20 cellular contexts compared by ENCODE assay signal in the genomic region with DNA sequence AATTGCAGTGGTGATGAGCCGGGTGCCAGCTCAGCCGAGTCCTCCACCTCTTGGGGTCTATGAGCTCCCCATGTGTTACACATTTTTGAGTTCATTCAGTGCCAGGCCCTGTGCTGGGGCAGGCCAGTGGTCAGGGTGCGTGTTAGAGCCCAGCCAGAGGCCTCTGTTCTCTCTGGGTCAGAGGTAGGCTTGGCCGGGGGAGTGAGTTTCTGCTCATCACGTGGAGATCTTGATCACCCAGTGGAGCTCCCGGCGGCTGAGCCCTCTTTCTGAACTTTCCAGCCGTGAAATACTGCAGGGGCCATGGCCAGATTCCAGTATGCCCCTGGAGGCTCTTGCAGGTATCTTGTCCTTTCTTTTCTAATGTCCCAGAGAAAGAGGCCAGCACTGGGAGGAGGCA.
"Had no signal": no experiment of that assay in that cellular context is flagged by ENCODE, and none has a peak within 500 bp of the region (broad histone marks: within the 10 kb centered on the region; RNA-seq: fewer than 3 reads in every experiment).

No MANE protein-coding gene starts in this region.

- H3K27ac Mint-ChIP-seq: activated CD4-positive, alpha-beta memory T cell treated with anti-CD3 and anti-CD28 coated beads, Interleukin-2, amount 10 ng/mL, durations not matched to agents 7 days and 5 days; activated CD4-positive, alpha-beta T cell treated with anti-CD3 and anti-CD28 coated beads for 36 hours; activated naive CD4-positive, alpha-beta T cell treated with anti-CD3 and anti-CD28 coated beads, Interleukin-2, amount 50 U/mL, for 72 hours; nephron; stimulated activated naive B cell treated with anti-CD40 and anti-IgM and Interleukin-4, amounts not matched to agents 10 μg/mL and 1 μg/mL and 100 μg/mL, for 72 hours had no signal

- H3K27me3 Mint-ChIP-seq: activated CD4-positive, alpha-beta memory T cell treated with anti-CD3 and anti-CD28 coated beads, Interleukin-2, amount 10 ng/mL, durations not matched to agents 7 days and 5 days; activated CD4-positive, alpha-beta T cell treated with anti-CD3 and anti-CD28 coated beads for 36 hours; stimulated activated naive B cell treated with anti-CD40 and anti-IgM and Interleukin-4, amounts not matched to agents 10 μg/mL and 1 μg/mL and 100 μg/mL, for 72 hours had no signal

- H3K9me3 ChIP-seq: colonic mucosa, right atrium auricular region, tibial nerve had no signal

- H3K4me3 Mint-ChIP-seq: activated CD4-positive, alpha-beta memory T cell treated with anti-CD3 and anti-CD28 coated beads, Interleukin-2, amount 10 ng/mL, durations not matched to agents 7 days and 5 days; activated CD4-positive, alpha-beta T cell treated with anti-CD3 and anti-CD28 coated beads for 36 hours; activated T-cell treated with anti-CD3 and anti-CD28 coated beads, Interleukin-2, amount 50 U/mL, for 4 hours; nephron; stimulated activated naive B cell treated with anti-CD40 and anti-IgM and Interleukin-4, amounts not matched to agents 10 μg/mL and 1 μg/mL and 100 μg/mL, for 72 hours had no signal

- DNase-seq: activated CD4-positive, alpha-beta memory T cell treated with anti-CD3 and anti-CD28 coated beads, Interleukin-2, amount 10 ng/mL, durations not matched to agents 7 days and 5 days; activated CD4-positive, alpha-beta T cell treated with anti-CD3 and anti-CD28 coated beads for 36 hours; activated effector memory CD4-positive, alpha-beta T cell treated with anti-CD3 and anti-CD28 coated beads, Interleukin-2, amount 50 U/mL, for 16 hours; activated T-cell treated with anti-CD3 and anti-CD28 coated beads, Interleukin-2, amount 50 U/mL, for 4 hours; caudate nucleus; colonic mucosa; effector CD4-positive, alpha-beta T cell; foreskin keratinocyte; glutamatergic neuron; hypothalamus; kidney; occipital lobe; stimulated activated CD4-positive, alpha-beta T cell treated with anti-CD3 and anti-CD28 coated beads, Interleukin-15, amount 100 ng/mL, for 24 hours; stimulated activated CD4-positive, alpha-beta T cell treated with anti-CD3 and anti-CD28 coated beads, Interleukin-4, amount 100 ng/mL, for 1 hour; stimulated activated naive B cell treated with anti-CD40 and anti-IgM and Interleukin-4, amounts not matched to agents 10 μg/mL and 1 μg/mL and 100 μg/mL, for 72 hours; T-helper 1 cell had no signal

- H3K9me3 Mint-ChIP-seq: activated CD4-positive, alpha-beta memory T cell treated with anti-CD3 and anti-CD28 coated beads, Interleukin-2, amount 10 ng/mL, durations not matched to agents 7 days and 5 days; activated naive CD4-positive, alpha-beta T cell treated with anti-CD3 and anti-CD28 coated beads, Interleukin-2, amount 50 U/mL, for 72 hours; activated T-cell treated with anti-CD3 and anti-CD28 coated beads, Interleukin-2, amount 50 U/mL, for 4 hours; nephron; stimulated activated naive B cell treated with anti-CD40 and anti-IgM and Interleukin-4, amounts not matched to agents 10 μg/mL and 1 μg/mL and 100 μg/mL, for 72 hours had no signal

- H3K4me1 Mint-ChIP-seq: nephron had no signal

- H3K27ac ChIP-seq: colonic mucosa, foreskin keratinocyte, tibial nerve had no signal

- H3K4me3 ChIP-seq: colonic mucosa, right atrium auricular region, tibial nerve had no signal

- H3K36me3 Mint-ChIP-seq: activated naive CD4-positive, alpha-beta T cell treated with anti-CD3 and anti-CD28 coated beads, Interleukin-2, amount 50 U/mL, for 72 hours had no signal

- H3K36me3 ChIP-seq: colonic mucosa, right atrium auricular region, tibial nerve had no signal

- H3K27me3 ChIP-seq: colonic mucosa, foreskin keratinocyte, right atrium auricular region, tibial nerve had no signal

- ATAC-seq: activated CD4-positive, alpha-beta T cell treated with anti-CD3 and anti-CD28 coated beads for 36 hours; activated naive CD4-positive, alpha-beta T cell treated with anti-CD3 and anti-CD28 coated beads, Interleukin-2, amount 50 U/mL, for 72 hours; activated T-cell treated with anti-CD3 and anti-CD28 coated beads, Interleukin-2, amount 50 U/mL, for 4 hours; foreskin keratinocyte; stimulated activated naive B cell treated with anti-CD40 and anti-IgM and Interleukin-4, amounts not matched to agents 10 μg/mL and 1 μg/mL and 100 μg/mL, for 72 hours had no signal
